28 cellular contexts compared by ENCODE assay signal in genomic region chr6:100918152-100918551, GRCh38.
"Had no signal": no experiment of that assay in that cellular context is flagged by ENCODE, and none has a peak within 500 bp of the region (broad histone marks: within the 10 kb centered on the region; RNA-seq: fewer than 3 reads in every experiment).

No MANE protein-coding gene starts in this region.

- H3K36me3 Mint-ChIP-seq: naive thymus-derived CD8-positive, alpha-beta T cell had no signal

- ATAC-seq: left cardiac atrium; left lung; lower lobe of right lung; naive thymus-derived CD8-positive, alpha-beta T cell; pancreas; right cardiac atrium; sciatic nerve had no signal

- H3K9me3 ChIP-seq: left lung, lower lobe of right lung, pancreas, prostate gland, thyroid gland, transverse colon, upper lobe of left lung, vagina had no signal

- H3K4me1 Mint-ChIP-seq: naive thymus-derived CD8-positive, alpha-beta T cell; nephron had no signal

- H3K27ac Mint-ChIP-seq: naive thymus-derived CD8-positive, alpha-beta T cell; nephron; stimulated activated naive CD8-positive, alpha-beta T cell treated with anti-CD3 and anti-CD28 coated beads, Interleukin-15, Interleukin-2, amounts not matched to agents 100 ng/mL and 50 ng/mL, for 24 hours had no signal

- DNase-seq: hippocampal formation; kidney glomerular epithelial cell; left cardiac atrium; left lung; lower lobe of right lung; mammary epithelial cell; mesenchymal stem cell; naive thymus-derived CD8-positive, alpha-beta T cell; nucleus accumbens; pancreas; posterior cingulate gyrus; retina; right cardiac atrium; stimulated activated CD4-positive, alpha-beta T cell treated with anti-CD3 and anti-CD28 coated beads, Interleukin-12 subunit alpha, Interleukin-12 subunit beta, amount 100 ng/mL, for 4 hours; stimulated activated CD4-positive, alpha-beta T cell treated with anti-CD3 and anti-CD28 coated beads, Interleukin-15, amount 100 ng/mL, for 24 hours; stimulated activated CD4-positive, alpha-beta T cell treated with anti-CD3 and anti-CD28 coated beads, Interleukin-2, amount 100 ng/mL, for 24 hours; stimulated activated CD4-positive, alpha-beta T cell treated with anti-CD3 and anti-CD28 coated beads, Interleukin-4, amount 100 ng/mL, for 1 hour; substantia nigra; thyroid gland; transverse colon; upper lobe of left lung had no signal

- H3K4me3 ChIP-seq: left lung, lower lobe of right lung, pancreas, prostate gland, skin epidermis, thyroid gland, transverse colon, upper lobe of left lung, vagina had no signal

- H3K36me3 ChIP-seq: left lung, lower lobe of right lung, pancreas, prostate gland, thyroid gland, transverse colon, upper lobe of left lung, vagina had no signal

- H3K4me1 ChIP-seq: left lung, lower lobe of right lung, pancreas, prostate gland, thyroid gland, upper lobe of left lung, vagina had no signal

- H3K27me3 ChIP-seq: thyroid gland, transverse colon, upper lobe of left lung, vagina had no signal

- H3K4me3 Mint-ChIP-seq: naive thymus-derived CD8-positive, alpha-beta T cell; nephron; neural crest cell; stimulated activated naive CD8-positive, alpha-beta T cell treated with anti-CD3 and anti-CD28 coated beads, Interleukin-15, Interleukin-2, amounts not matched to agents 100 ng/mL and 50 ng/mL, for 24 hours had no signal

- H3K9me3 Mint-ChIP-seq: nephron; neural crest cell; stimulated activated naive CD8-positive, alpha-beta T cell treated with anti-CD3 and anti-CD28 coated beads, Interleukin-15, Interleukin-2, amounts not matched to agents 100 ng/mL and 50 ng/mL, for 24 hours had no signal
